ENCODE assay signal across 25 cellular contexts in genomic region chr13:108682714-108683113, GRCh38. TPM values are rescaled to one million over a fixed set of nuclear protein-coding genes. Genes with fewer than 3 reads are reported as not detected.
"Had no signal": no experiment of that assay in that cellular context is flagged by ENCODE, and none has a peak within 500 bp of the region (broad histone marks: within the 10 kb centered on the region; RNA-seq: fewer than 3 reads in every experiment).

No MANE protein-coding gene starts in this region.

- ATAC-seq: Right ventricle myocardium inferior, SK-N-SH treated with all-trans-retinoic acid at 6 μM for 48 hours had no signal

- H3K9me3 ChIP-seq: MG63, Peyer's patch, SJCRH30 had no signal

- H3K27ac ChIP-seq: PC-9, Peyer's patch, SJCRH30 had no signal

- H3K4me2 ChIP-seq: PC-9 had no signal

- H3K4me1 ChIP-seq: Peyer's patch, SJCRH30 had no signal

- H3K36me3 ChIP-seq: MG63, Peyer's patch, SJCRH30 had no signal

- H2AFZ ChIP-seq: PC-9 had no signal

- DNase-seq: Karpas-422, KG1, MG63, NCI-H1092, NCI-H1105 treated with DMSO at 0.1 percent for 48 hours, NCI-H1417 treated with DMSO at 0.1 percent for 48 hours, NCI-H146, NCI-H1694 treated with DMSO at 0.1 percent for 48 hours, NCI-H1930, NCI-H2081, NCI-H2107, NCI-H226, NCI-H446, NCI-H510A, NCI-H524 treated with DMSO at 0.1 percent for 48 hours, NCI-H69, NCI-H774, PC-9, Peyer's patch, SHP77 treated with DMSO at 0.1 percent for 48 hours, SJCRH30 had no signal

- H3K4me3 ChIP-seq: MG63, PC-9, Peyer's patch, SJCRH30 had no signal

- H3K27me3 ChIP-seq: MG63, Peyer's patch, SJCRH30 had no signal

RNA-seq across cellular contexts. Expression of gene MYO16, which starts 53.3 kb away (rescaled TPM):
- total RNA-seq: HT-29, RPMI7951, SJCRH30 had no signal
